Comparison of ENCODE assay signal across 8 cellular contexts in genomic region chr10:56063642-56064041, GRCh38.
"Had no signal": no experiment of that assay in that cellular context is flagged by ENCODE, and none has a peak within 500 bp of the region (broad histone marks: within the 10 kb centered on the region; RNA-seq: fewer than 3 reads in every experiment).

No MANE protein-coding gene starts in this region.

- ATAC-seq: GM12878 had no signal

- H3K4me3 ChIP-seq: GM12878 had no signal

- FAIRE-seq: G401.6, GM12878, GM12891, GM12892, GM18507, GM19239 had no signal

- DNase-seq: GDM1, GF-D8 had no signal
